In the genomic region with DNA sequence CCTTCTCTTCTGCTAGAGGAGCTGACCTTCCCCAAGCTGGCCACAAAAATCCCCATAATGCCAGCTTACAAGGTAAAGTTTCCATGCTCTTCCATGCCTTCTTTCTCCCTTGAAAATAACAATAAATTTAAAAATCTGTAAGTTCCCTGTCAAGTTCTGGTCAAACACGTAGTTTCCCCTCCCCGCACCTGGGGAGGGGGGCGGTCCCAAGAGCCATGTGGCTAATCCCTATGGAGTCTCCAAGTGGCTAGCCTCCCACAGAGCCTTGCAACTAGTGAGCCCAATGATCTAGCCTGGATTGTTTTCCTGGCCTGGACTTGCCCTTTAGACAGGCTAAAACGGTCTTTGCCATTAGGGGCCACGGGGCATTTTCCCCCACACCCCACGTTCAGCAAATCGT, we compare ENCODE assay signal across 24 cellular contexts. TPM values are rescaled to one million over a fixed set of nuclear protein-coding genes. Genes with fewer than 3 reads are reported as not detected.
DNase-seq lines count a peak whose midpoint lies in the region; ATAC-seq lines count a peak whose summit lies in the region.
"Had no signal": no experiment of that assay in that cellular context is flagged by ENCODE, and none has a peak within 500 bp of the region (broad histone marks: within the 10 kb centered on the region; RNA-seq: fewer than 3 reads in every experiment).

No MANE protein-coding gene starts in this region.

- H3K9me3 ChIP-seq in HUES6 (ENCODE audit: control insufficient read depth, insufficient read depth, low read depth, low read length), result no peaks in the 10 kb centered on the region
- peaks cover 7% of the 10 kb centered on the region for H3K9me3 ChIP-seq in Karpas-422 (ENCODE audit: low read length)
- H3K9me3 ChIP-seq: Peyer's patch, SJCRH30 had no signal

- H3K4me2 ChIP-seq in Karpas-422 (ENCODE audit: low read depth, low read length, poor library complexity, severe bottlenecking), result no peak overlapping the region
- H3K4me2 ChIP-seq: BLaER1 treated with 17β-estradiol and CSF1 and Interleukin-3, amounts not matched to agents 10 nM and 100 nM had no signal

- H3K9ac ChIP-seq in HUES6 (ENCODE audit: low read length) (no peak overlapping the region), Karpas-422 (ENCODE audit: low read length) (no peak overlapping the region)
- H3K9ac ChIP-seq: BLaER1 treated with 17β-estradiol and CSF1 and Interleukin-3, amounts not matched to agents 10 nM and 100 nM had no signal

- ATAC-seq in GM19328 (IDR thresholded peaks at IDR 0.05; ENCODE audit: unreplicated experiment) (no peak), Right ventricle myocardium inferior (no peak)

- H3K27ac ChIP-seq in HUES6 (ENCODE audit: low read depth, low read length) (no peak overlapping the region; the same call in 1 of the 2 replicates), Karpas-422 (ENCODE audit: low read length) (no peak overlapping the region)
- H3K27ac ChIP-seq: BLaER1 treated with 17β-estradiol and CSF1 and Interleukin-3, amounts not matched to agents 10 nM and 100 nM; HL-60; Peyer's patch had no signal

- peaks cover 16% of the 10 kb centered on the region for H3K4me1 ChIP-seq in HUES6 (ENCODE audit: control insufficient read depth, insufficient read depth, low read length)
- H3K4me1 ChIP-seq in Karpas-422 (ENCODE audit: low read length), result no peaks in the 10 kb centered on the region
- H3K4me1 ChIP-seq: BLaER1 treated with 17β-estradiol and CSF1 and Interleukin-3, amounts not matched to agents 10 nM and 100 nM; Peyer's patch; SJCRH30 had no signal

- DNase-seq in ELF-1 (ENCODE audit: low read depth, low spot score) (peak; percentile 65), iPS DF 19.7 (ENCODE audit: low read depth, low spot score) (peak; percentile 0), left kidney (ENCODE audit: low read depth, low spot score) (peak; percentile 3), Karpas-422 (no peak), hepatic stellate cell (ENCODE audit: low spot score) (no peak), Right ventricle myocardium inferior (ENCODE audit: missing footprints) (no peak)
- DNase-seq: 8988T; CD4-positive, alpha-beta memory T cell; DMS153; GDM1; KG1; NCI-H1105; NCI-H146; NCI-H2029; NCI-H226; NCI-H510A treated with DMSO at 0.1 percent for 48 hours; NCI-H748 treated with DMSO at 0.1 percent for 48 hours; Peyer's patch had no signal

- no peaks in the 10 kb centered on the region for H3K79me2 ChIP-seq in Karpas-422 (ENCODE audit: low read length)

- H3K36me3 ChIP-seq in HUES6 (ENCODE audit: control insufficient read depth, insufficient read depth, low read length) (no peaks in the 10 kb centered on the region), Karpas-422 (ENCODE audit: insufficient read depth, low read length) (no peaks in the 10 kb centered on the region)
- H3K36me3 ChIP-seq: BLaER1 treated with 17β-estradiol and CSF1 and Interleukin-3, amounts not matched to agents 10 nM and 100 nM; Peyer's patch; SJCRH30 had no signal

- peaks cover 50% of the 10 kb centered on the region for H3K27me3 ChIP-seq in HUES6 (ENCODE audit: control insufficient read depth, insufficient read depth, low read length)
- H3K27me3 ChIP-seq in Karpas-422 (ENCODE audit: low read length), result no peaks in the 10 kb centered on the region
- H3K27me3 ChIP-seq: Peyer's patch, SJCRH30 had no signal

- intact Hi-C loops in Right ventricle myocardium inferior (cut with DNase I), result no loop called here

- H3K9me2 ChIP-seq in Karpas-422 (replicated peaks; ENCODE audit: insufficient read depth, low read length), result no peaks in the 10 kb centered on the region; the same call in 1 of the 2 replicates

- no peaks in the 10 kb centered on the region for H4K20me1 ChIP-seq in Karpas-422 (ENCODE audit: insufficient read depth, low read depth, low read length)
- H4K20me1 ChIP-seq: BLaER1 treated with 17β-estradiol and CSF1 and Interleukin-3, amounts not matched to agents 10 nM and 100 nM had no signal

- H2AFZ ChIP-seq in Karpas-422 (ENCODE audit: low read length), result no peak overlapping the region

- H3K4me3 ChIP-seq in HUES6 (ENCODE audit: low read depth, low read length) (peak overlapping the region; percentile 57; the same call in 1 of the 2 replicates), Karpas-422 (ENCODE audit: low read length) (no peak overlapping the region)
- H3K4me3 ChIP-seq: BLaER1 treated with 17β-estradiol and CSF1 and Interleukin-3, amounts not matched to agents 10 nM and 100 nM; Peyer's patch had no signal

RNA-seq across cellular contexts. Expression of gene NRK, which starts 2.1 kb away (rescaled TPM):
- not detected in 2 replicates for total RNA-seq in Karpas-422 (2014; rRNA removed; shearing (Covaris generic); ENCODE audit: low replicate concordance)
- total RNA-seq in Right ventricle myocardium inferior, result 2.1 TPM
- total RNA-seq: CD4-positive, alpha-beta memory T cell; HT-29 had no signal

Comparison
In these comparisons a context has a peak if more than half of its experiments do, and no peak if none do; other contexts are left out.
1. DNase-seq: peak in ELF-1 (single experiment), iPS DF 19.7 (single experiment) and left kidney (single experiment); none in Karpas-422 (single experiment), hepatic stellate cell (single experiment) and Right ventricle myocardium inferior (single experiment).